8 cellular contexts compared by ENCODE assay signal in the genomic region with DNA sequence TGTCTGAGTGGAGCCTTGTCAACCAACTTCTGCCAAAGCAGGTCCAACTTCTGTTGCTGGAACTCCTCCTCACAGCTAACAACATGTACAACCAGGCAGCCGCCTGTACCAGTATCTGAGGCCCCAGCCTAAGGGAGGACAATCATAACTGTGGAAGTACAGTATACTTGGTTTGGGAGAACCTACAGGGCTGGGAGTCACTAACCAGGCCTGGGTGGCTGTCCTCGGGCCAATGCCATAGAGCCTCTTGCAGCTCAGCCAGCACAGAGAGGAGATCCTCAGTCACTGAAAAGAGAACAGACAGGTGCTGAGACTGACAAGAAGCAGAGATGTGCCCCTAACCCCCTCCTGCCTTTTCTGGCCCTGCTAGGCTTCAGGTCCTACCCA. TPM values are rescaled to one million over a fixed set of nuclear protein-coding genes. Genes with fewer than 3 reads are reported as not detected.
DNase-seq lines count a peak whose midpoint lies in the region; ATAC-seq and TF ChIP-seq lines count a peak whose summit lies in the region.

No MANE protein-coding gene starts in this region.

- TF ChIP-seq POLR2A in erythroblast (IDR thresholded peaks at IDR 0.05; ENCODE audit: low read length) = no peak

- H3K4me1 ChIP-seq in iPS-18a (ENCODE audit: control insufficient read depth, low read depth, low read length) = peaks cover 6% of the 10 kb centered on the region
- peaks cover 49% of the 10 kb centered on the region for H3K4me1 ChIP-seq in stomach smooth muscle (ENCODE audit: control insufficient read depth, insufficient read depth, low read length)

- H3K36me3 ChIP-seq in iPS-18a (ENCODE audit: control insufficient read depth, low read depth, low read length) (peaks cover 36% of the 10 kb centered on the region), stomach smooth muscle (ENCODE audit: control insufficient read depth in 2 of 2, insufficient read depth in 2 of 2, low read length in 2 of 2) (peaks cover 32 to 36% of the 10 kb centered on the region in 2 donors)

- no peak overlapping the region for H3K27ac ChIP-seq in iPS-18a (ENCODE audit: low read length)
- peak overlapping the region; percentile 11 for H3K27ac ChIP-seq in stomach smooth muscle (ENCODE audit: low read length)

- DNase-seq in activated CD4-positive, alpha-beta T cell treated with anti-CD3 and anti-CD28 coated beads, Interleukin-2, amount 10 ng/mL, durations not matched to agents 7 days and 5 days = no peak
- no peak for DNase-seq in activated CD4-positive, alpha-beta T cell treated with anti-CD3 and anti-CD28 coated beads, Interleukin-2, amount 50 U/mL, for 48 hours
- no peak for DNase-seq in activated CD8-positive, alpha-beta T cell treated with anti-CD3 and anti-CD28 coated beads for 36 hours
- DNase-seq in mucosa of gallbladder (ENCODE audit: low spot score) = no peak
- DNase-seq in erythroblast (lab: John Stamatoyannopoulos, UW) = no peak
- no peak for DNase-seq in superior temporal gyrus (ENCODE audit: extremely low spot score)

- H3K27me3 Mint-ChIP-seq in activated CD4-positive, alpha-beta T cell treated with anti-CD3 and anti-CD28 coated beads, Interleukin-2, amount 10 ng/mL, durations not matched to agents 7 days and 5 days = no peaks in the 10 kb centered on the region
- H3K27me3 Mint-ChIP-seq in activated CD8-positive, alpha-beta T cell treated with anti-CD3 and anti-CD28 coated beads for 36 hours = no peaks in the 10 kb centered on the region

- H3K9me3 ChIP-seq in iPS-18a (ENCODE audit: control insufficient read depth, low read depth, low read length) (no peaks in the 10 kb centered on the region), stomach smooth muscle (ENCODE audit: control insufficient read depth in 2 of 2, low read length in 2 of 2) (no peaks in the 10 kb centered on the region)

- no peaks in the 10 kb centered on the region for H3K9me3 Mint-ChIP-seq in activated CD4-positive, alpha-beta T cell treated with anti-CD3 and anti-CD28 coated beads, Interleukin-2, amount 10 ng/mL, durations not matched to agents 7 days and 5 days
- no peaks in the 10 kb centered on the region for H3K9me3 Mint-ChIP-seq in activated CD8-positive, alpha-beta T cell treated with anti-CD3 and anti-CD28 coated beads for 36 hours

- intact Hi-C loops in activated CD8-positive, alpha-beta T cell treated with anti-CD3 and anti-CD28 coated beads for 36 hours (cut with micrococcal nuclease) = no loop called here

- peak overlapping the region; percentile 83 for H3K27ac Mint-ChIP-seq in activated CD4-positive, alpha-beta T cell treated with anti-CD3 and anti-CD28 coated beads, Interleukin-2, amount 10 ng/mL, durations not matched to agents 7 days and 5 days
- H3K27ac Mint-ChIP-seq in activated CD8-positive, alpha-beta T cell treated with anti-CD3 and anti-CD28 coated beads for 36 hours = peak overlapping the region; percentile 2

- ATAC-seq in activated CD8-positive, alpha-beta T cell treated with anti-CD3 and anti-CD28 coated beads for 36 hours = no peak

- H3K4me3 ChIP-seq in iPS-18a (ENCODE audit: low read length) (peak overlapping the region; percentile 72), stomach smooth muscle (ENCODE audit: low read length in 2 of 2) (peak overlapping the region; percentile 82 to 88)

- no peak for TF ChIP-seq CTCF in activated CD8-positive, alpha-beta T cell treated with anti-CD3 and anti-CD28 coated beads for 36 hours (IDR thresholded peaks at IDR 0.05)

- H3K4me1 Mint-ChIP-seq in activated CD4-positive, alpha-beta T cell treated with anti-CD3 and anti-CD28 coated beads, Interleukin-2, amount 10 ng/mL, durations not matched to agents 7 days and 5 days = peaks cover 33% of the 10 kb centered on the region
- H3K4me1 Mint-ChIP-seq in activated CD8-positive, alpha-beta T cell treated with anti-CD3 and anti-CD28 coated beads for 36 hours (ENCODE audit: low read depth) = peaks cover 14% of the 10 kb centered on the region

- POLR2A ChIA-PET in activated CD4-positive, alpha-beta T cell treated with anti-CD3 and anti-CD28 coated beads, Interleukin-2, amount 10 ng/mL, durations not matched to agents 7 days and 5 days (lab: Charles Lee) = interaction anchor here (0.6 to 1.1 kb wide), 4 partner anchors 10 to 165 kb away, joined by 3 to 4 read pairs (median 4); partner anchors contain the start of gene WDR6
- POLR2A ChIA-PET in activated CD8-positive, alpha-beta T cell treated with anti-CD3 and anti-CD28 coated beads for 36 hours (lab: Charles Lee) = interaction anchor here (0.6 to 12.0 kb wide), 10 partner anchors 7 to 75 kb away, joined by 3 to 200 read pairs (median 6); partner anchors contain the start of genes IMPDH2, NDUFAF3, P4HTM and WDR6

- CTCF ChIA-PET in activated CD4-positive, alpha-beta T cell treated with anti-CD3 and anti-CD28 coated beads, Interleukin-2, amount 10 ng/mL, durations not matched to agents 7 days and 5 days (lab: Charles Lee) = interaction anchor here (0.5 to 9.3 kb wide), 3 partner anchors 9 to 108 kb away, joined by 3 to 100 read pairs (median 8); partner anchors contain the start of gene WDR6
- CTCF ChIA-PET in activated CD8-positive, alpha-beta T cell treated with anti-CD3 and anti-CD28 coated beads for 36 hours (lab: Charles Lee) = interaction anchor here (0.8 to 8.6 kb wide), 4 partner anchors 9 to 30 kb away, joined by 3 to 78 read pairs (median 10); partner anchors contain the start of genes P4HTM and WDR6

- no peaks in the 10 kb centered on the region for H3K27me3 ChIP-seq in iPS-18a (ENCODE audit: control insufficient read depth, insufficient read depth, low read length)
- H3K27me3 ChIP-seq in stomach smooth muscle (ENCODE audit: control insufficient read depth in 1 of 2, insufficient read depth in 2 of 2, low read length in 2 of 2) = no peaks in the 10 kb centered on the region

- peak overlapping the region; percentile 87 for H3K4me3 Mint-ChIP-seq in activated CD4-positive, alpha-beta T cell treated with anti-CD3 and anti-CD28 coated beads, Interleukin-2, amount 10 ng/mL, durations not matched to agents 7 days and 5 days
- H3K4me3 Mint-ChIP-seq in activated CD8-positive, alpha-beta T cell treated with anti-CD3 and anti-CD28 coated beads for 36 hours = peak overlapping the region; percentile 87

- peaks cover 18% of the 10 kb centered on the region for H3K36me3 Mint-ChIP-seq in activated CD4-positive, alpha-beta T cell treated with anti-CD3 and anti-CD28 coated beads, Interleukin-2, amount 10 ng/mL, durations not matched to agents 7 days and 5 days (ENCODE audit: low read depth)
- H3K36me3 Mint-ChIP-seq in activated CD8-positive, alpha-beta T cell treated with anti-CD3 and anti-CD28 coated beads for 36 hours (ENCODE audit: low read depth) = peaks cover 17% of the 10 kb centered on the region

- H3K9ac ChIP-seq in iPS-18a (ENCODE audit: low read length) (peak overlapping the region; percentile 41), stomach smooth muscle (ENCODE audit: low read length in 2 of 2) (peak overlapping the region in 1 of 2 donors; percentile 73)

RNA-seq across cellular contexts. Expression of gene DALRD3, which starts 1.2 kb away (rescaled TPM):
- 10 to 100 TPM; 20.7 to 22.0 TPM for total RNA-seq in activated CD4-positive, alpha-beta T cell treated with anti-CD3 and anti-CD28 coated beads, Interleukin-2, amount 10 ng/mL, durations not matched to agents 7 days and 5 days
- total RNA-seq in activated CD8-positive, alpha-beta T cell treated with anti-CD3 and anti-CD28 coated beads for 36 hours = 10 to 100 TPM; 20.2 to 22.8 TPM
- 37.1 TPM for total RNA-seq in mucosa of gallbladder

RNA-seq across cellular contexts. Expression of gene NDUFAF3, which starts 4.7 kb away (rescaled TPM):
- 10 to 100 TPM; 84.5 to 93.2 TPM for total RNA-seq in activated CD4-positive, alpha-beta T cell treated with anti-CD3 and anti-CD28 coated beads, Interleukin-2, amount 10 ng/mL, durations not matched to agents 7 days and 5 days
- 10 to 100 TPM; 90.7 to 95.5 TPM for total RNA-seq in activated CD8-positive, alpha-beta T cell treated with anti-CD3 and anti-CD28 coated beads for 36 hours
- 83.3 TPM for total RNA-seq in mucosa of gallbladder

RNA-seq across cellular contexts. Expression of gene WDR6, which starts 10.0 kb away (rescaled TPM):
- 100 to 1,000 TPM; 144 to 157 TPM for total RNA-seq in activated CD4-positive, alpha-beta T cell treated with anti-CD3 and anti-CD28 coated beads, Interleukin-2, amount 10 ng/mL, durations not matched to agents 7 days and 5 days
- total RNA-seq in activated CD8-positive, alpha-beta T cell treated with anti-CD3 and anti-CD28 coated beads for 36 hours = 100 to 1,000 TPM; 111 to 125 TPM
- total RNA-seq in mucosa of gallbladder = 283 TPM

RNA-seq across cellular contexts. Expression of gene IMPDH2, which starts 12.0 kb away (rescaled TPM):
- total RNA-seq in activated CD4-positive, alpha-beta T cell treated with anti-CD3 and anti-CD28 coated beads, Interleukin-2, amount 10 ng/mL, durations not matched to agents 7 days and 5 days = 100 to 1,000 TPM; 152 to 159 TPM
- 100 to 1,000 TPM; 535 to 557 TPM for total RNA-seq in activated CD8-positive, alpha-beta T cell treated with anti-CD3 and anti-CD28 coated beads for 36 hours
- total RNA-seq in mucosa of gallbladder = 136 TPM

RNA-seq across cellular contexts. Expression of gene P4HTM, which starts 27.2 kb away (rescaled TPM):
- total RNA-seq in activated CD4-positive, alpha-beta T cell treated with anti-CD3 and anti-CD28 coated beads, Interleukin-2, amount 10 ng/mL, durations not matched to agents 7 days and 5 days = 10 to 100 TPM; 45.3 to 47.6 TPM
- total RNA-seq in activated CD8-positive, alpha-beta T cell treated with anti-CD3 and anti-CD28 coated beads for 36 hours = 10 to 100 TPM; 24.8 to 25.0 TPM
- total RNA-seq in mucosa of gallbladder = 104 TPM
